Comparison of ENCODE assay signal across 3 cellular contexts in the genomic region with DNA sequence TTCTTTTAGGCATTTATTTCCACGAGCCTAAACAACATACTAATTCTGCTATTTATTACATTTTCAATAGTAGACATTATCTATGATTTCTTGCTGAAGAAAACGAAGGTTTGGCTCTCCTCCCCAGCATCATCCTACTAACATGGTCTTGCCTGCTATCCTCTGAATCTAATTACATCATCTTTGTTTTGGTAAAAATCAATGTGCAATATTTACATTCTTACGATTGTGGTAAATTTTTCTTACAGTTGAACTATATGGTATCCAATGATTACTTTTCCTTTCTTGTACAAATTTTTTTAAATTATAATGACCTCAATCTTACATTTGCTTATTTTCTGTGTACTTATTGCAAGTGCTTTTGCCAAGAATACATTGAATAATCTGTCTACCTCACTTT.
TF ChIP-seq lines count a peak whose summit lies in the region.

No MANE protein-coding gene starts in this region.

TF ChIP-seq in HEK293, 187 proteins besides CTCF, POLR2A, EP300 and RAD21:
- TF ChIP-seq ZNF707 (tag by site-specific recombination; IDR thresholded peaks at IDR 0.05) (no peak), MZF1 (tag by site-specific recombination; IDR thresholded peaks at IDR 0.05; ENCODE audit: borderline replicate concordance) (no peak), ZNF510 (tag by site-specific recombination; IDR thresholded peaks at IDR 0.05; ENCODE audit: insufficient replicate concordance) (no peak), ZNF10 (tag by site-specific recombination; IDR thresholded peaks at IDR 0.05) (no peak), ZNF416 (tag by site-specific recombination; IDR thresholded peaks at IDR 0.05) (no peak), HOXA7 (CRISPR knock-in tag; IDR thresholded peaks at IDR 0.05; ENCODE audit: borderline replicate concordance) (no peak)
- TF ChIP-seq, protein P1, sequence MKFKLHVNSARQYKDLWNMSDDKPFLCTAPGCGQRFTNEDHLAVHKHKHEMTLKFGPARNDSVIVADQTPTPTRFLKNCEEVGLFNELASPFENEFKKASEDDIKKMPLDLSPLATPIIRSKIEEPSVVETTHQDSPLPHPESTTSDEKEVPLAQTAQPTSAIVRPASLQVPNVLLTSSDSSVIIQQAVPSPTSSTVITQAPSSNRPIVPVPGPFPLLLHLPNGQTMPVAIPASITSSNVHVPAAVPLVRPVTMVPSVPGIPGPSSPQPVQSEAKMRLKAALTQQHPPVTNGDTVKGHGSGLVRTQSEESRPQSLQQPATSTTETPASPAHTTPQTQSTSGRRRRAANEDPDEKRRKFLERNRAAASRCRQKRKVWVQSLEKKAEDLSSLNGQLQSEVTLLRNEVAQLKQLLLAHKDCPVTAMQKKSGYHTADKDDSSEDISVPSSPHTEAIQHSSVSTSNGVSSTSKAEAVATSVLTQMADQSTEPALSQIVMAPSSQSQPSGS (tag by site-specific recombination; IDR thresholded peaks at IDR 0.05; ENCODE audit: low read depth), result peak; percentile 52
- TF ChIP-seq, protein P2, sequence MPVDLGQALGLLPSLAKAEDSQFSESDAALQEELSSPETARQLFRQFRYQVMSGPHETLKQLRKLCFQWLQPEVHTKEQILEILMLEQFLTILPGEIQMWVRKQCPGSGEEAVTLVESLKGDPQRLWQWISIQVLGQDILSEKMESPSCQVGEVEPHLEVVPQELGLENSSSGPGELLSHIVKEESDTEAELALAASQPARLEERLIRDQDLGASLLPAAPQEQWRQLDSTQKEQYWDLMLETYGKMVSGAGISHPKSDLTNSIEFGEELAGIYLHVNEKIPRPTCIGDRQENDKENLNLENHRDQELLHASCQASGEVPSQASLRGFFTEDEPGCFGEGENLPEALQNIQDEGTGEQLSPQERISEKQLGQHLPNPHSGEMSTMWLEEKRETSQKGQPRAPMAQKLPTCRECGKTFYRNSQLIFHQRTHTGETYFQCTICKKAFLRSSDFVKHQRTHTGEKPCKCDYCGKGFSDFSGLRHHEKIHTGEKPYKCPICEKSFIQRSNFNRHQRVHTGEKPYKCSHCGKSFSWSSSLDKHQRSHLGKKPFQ (tag by site-specific recombination; IDR thresholded peaks at IDR 0.05), result no peak
- TF ChIP-seq, protein P3, sequence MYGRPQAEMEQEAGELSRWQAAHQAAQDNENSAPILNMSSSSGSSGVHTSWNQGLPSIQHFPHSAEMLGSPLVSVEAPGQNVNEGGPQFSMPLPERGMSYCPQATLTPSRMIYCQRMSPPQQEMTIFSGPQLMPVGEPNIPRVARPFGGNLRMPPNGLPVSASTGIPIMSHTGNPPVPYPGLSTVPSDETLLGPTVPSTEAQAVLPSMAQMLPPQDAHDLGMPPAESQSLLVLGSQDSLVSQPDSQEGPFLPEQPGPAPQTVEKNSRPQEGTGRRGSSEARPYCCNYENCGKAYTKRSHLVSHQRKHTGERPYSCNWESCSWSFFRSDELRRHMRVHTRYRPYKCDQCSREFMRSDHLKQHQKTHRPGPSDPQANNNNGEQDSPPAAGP (tag by site-specific recombination; IDR thresholded peaks at IDR 0.05), result no peak
TF ChIP-seq in HEK293: peak in this region for 1.

TF ChIP-seq in K562, 482 proteins besides CTCF, POLR2A, EP300 and RAD21:
- TF ChIP-seq MEF2D (tag; conservative IDR thresholded peaks at IDR 0.05; ENCODE audit: low read depth) (no peak), CEBPG (CRISPR knock-in tag; IDR thresholded peaks at IDR 0.05) (no peak), CEBPG (tag; conservative IDR thresholded peaks at IDR 0.05 in 1 of 2, IDR thresholded peaks at IDR 0.05 in 1 of 2) (peak; percentile 33 to 36; a peak in 1 of 4 replicates)

TF ChIP-seq in GM23338, 12 proteins besides CTCF, POLR2A, EP300 and RAD21:
- TF ChIP-seq, protein P4, sequence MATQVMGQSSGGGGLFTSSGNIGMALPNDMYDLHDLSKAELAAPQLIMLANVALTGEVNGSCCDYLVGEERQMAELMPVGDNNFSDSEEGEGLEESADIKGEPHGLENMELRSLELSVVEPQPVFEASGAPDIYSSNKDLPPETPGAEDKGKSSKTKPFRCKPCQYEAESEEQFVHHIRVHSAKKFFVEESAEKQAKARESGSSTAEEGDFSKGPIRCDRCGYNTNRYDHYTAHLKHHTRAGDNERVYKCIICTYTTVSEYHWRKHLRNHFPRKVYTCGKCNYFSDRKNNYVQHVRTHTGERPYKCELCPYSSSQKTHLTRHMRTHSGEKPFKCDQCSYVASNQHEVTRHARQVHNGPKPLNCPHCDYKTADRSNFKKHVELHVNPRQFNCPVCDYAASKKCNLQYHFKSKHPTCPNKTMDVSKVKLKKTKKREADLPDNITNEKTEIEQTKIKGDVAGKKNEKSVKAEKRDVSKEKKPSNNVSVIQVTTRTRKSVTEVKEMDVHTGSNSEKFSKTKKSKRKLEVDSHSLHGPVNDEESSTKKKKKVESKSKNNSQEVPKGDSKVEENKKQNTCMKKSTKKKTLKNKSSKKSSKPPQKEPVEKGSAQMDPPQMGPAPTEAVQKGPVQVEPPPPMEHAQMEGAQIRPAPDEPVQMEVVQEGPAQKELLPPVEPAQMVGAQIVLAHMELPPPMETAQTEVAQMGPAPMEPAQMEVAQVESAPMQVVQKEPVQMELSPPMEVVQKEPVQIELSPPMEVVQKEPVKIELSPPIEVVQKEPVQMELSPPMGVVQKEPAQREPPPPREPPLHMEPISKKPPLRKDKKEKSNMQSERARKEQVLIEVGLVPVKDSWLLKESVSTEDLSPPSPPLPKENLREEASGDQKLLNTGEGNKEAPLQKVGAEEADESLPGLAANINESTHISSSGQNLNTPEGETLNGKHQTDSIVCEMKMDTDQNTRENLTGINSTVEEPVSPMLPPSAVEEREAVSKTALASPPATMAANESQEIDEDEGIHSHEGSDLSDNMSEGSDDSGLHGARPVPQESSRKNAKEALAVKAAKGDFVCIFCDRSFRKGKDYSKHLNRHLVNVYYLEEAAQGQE (IDR thresholded peaks at IDR 0.05; ENCODE audit: unreplicated experiment), result no peak
- TF ChIP-seq POLR2AphosphoS5 (IDR thresholded peaks at IDR 0.05; ENCODE audit: low read depth) (no peak), ZNF331 (CRISPR knock-in tag; IDR thresholded peaks at IDR 0.05; ENCODE audit: low read depth) (no peak), JUNB (IDR thresholded peaks at IDR 0.05; ENCODE audit: unreplicated experiment) (no peak), NANOG (IDR thresholded peaks at IDR 0.05; ENCODE audit: borderline replicate concordance) (no peak), STAT1 (IDR thresholded peaks at IDR 0.05; ENCODE audit: unreplicated experiment) (no peak), EZH2phosphoT487 (IDR thresholded peaks at IDR 0.05; ENCODE audit: unreplicated experiment) (no peak), CREB1 (CRISPR knock-in tag; IDR thresholded peaks at IDR 0.05; ENCODE audit: low read depth) (no peak), EZH2 (IDR thresholded peaks at IDR 0.05; ENCODE audit: low read depth, unreplicated experiment) (no peak), ZNF114 (CRISPR knock-in tag; IDR thresholded peaks at IDR 0.05) (no peak)
- TF ChIP-seq, protein P5, sequence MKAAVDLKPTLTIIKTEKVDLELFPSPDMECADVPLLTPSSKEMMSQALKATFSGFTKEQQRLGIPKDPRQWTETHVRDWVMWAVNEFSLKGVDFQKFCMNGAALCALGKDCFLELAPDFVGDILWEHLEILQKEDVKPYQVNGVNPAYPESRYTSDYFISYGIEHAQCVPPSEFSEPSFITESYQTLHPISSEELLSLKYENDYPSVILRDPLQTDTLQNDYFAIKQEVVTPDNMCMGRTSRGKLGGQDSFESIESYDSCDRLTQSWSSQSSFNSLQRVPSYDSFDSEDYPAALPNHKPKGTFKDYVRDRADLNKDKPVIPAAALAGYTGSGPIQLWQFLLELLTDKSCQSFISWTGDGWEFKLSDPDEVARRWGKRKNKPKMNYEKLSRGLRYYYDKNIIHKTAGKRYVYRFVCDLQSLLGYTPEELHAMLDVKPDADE (IDR thresholded peaks at IDR 0.05), result no peak
- TF ChIP-seq, protein P6, sequence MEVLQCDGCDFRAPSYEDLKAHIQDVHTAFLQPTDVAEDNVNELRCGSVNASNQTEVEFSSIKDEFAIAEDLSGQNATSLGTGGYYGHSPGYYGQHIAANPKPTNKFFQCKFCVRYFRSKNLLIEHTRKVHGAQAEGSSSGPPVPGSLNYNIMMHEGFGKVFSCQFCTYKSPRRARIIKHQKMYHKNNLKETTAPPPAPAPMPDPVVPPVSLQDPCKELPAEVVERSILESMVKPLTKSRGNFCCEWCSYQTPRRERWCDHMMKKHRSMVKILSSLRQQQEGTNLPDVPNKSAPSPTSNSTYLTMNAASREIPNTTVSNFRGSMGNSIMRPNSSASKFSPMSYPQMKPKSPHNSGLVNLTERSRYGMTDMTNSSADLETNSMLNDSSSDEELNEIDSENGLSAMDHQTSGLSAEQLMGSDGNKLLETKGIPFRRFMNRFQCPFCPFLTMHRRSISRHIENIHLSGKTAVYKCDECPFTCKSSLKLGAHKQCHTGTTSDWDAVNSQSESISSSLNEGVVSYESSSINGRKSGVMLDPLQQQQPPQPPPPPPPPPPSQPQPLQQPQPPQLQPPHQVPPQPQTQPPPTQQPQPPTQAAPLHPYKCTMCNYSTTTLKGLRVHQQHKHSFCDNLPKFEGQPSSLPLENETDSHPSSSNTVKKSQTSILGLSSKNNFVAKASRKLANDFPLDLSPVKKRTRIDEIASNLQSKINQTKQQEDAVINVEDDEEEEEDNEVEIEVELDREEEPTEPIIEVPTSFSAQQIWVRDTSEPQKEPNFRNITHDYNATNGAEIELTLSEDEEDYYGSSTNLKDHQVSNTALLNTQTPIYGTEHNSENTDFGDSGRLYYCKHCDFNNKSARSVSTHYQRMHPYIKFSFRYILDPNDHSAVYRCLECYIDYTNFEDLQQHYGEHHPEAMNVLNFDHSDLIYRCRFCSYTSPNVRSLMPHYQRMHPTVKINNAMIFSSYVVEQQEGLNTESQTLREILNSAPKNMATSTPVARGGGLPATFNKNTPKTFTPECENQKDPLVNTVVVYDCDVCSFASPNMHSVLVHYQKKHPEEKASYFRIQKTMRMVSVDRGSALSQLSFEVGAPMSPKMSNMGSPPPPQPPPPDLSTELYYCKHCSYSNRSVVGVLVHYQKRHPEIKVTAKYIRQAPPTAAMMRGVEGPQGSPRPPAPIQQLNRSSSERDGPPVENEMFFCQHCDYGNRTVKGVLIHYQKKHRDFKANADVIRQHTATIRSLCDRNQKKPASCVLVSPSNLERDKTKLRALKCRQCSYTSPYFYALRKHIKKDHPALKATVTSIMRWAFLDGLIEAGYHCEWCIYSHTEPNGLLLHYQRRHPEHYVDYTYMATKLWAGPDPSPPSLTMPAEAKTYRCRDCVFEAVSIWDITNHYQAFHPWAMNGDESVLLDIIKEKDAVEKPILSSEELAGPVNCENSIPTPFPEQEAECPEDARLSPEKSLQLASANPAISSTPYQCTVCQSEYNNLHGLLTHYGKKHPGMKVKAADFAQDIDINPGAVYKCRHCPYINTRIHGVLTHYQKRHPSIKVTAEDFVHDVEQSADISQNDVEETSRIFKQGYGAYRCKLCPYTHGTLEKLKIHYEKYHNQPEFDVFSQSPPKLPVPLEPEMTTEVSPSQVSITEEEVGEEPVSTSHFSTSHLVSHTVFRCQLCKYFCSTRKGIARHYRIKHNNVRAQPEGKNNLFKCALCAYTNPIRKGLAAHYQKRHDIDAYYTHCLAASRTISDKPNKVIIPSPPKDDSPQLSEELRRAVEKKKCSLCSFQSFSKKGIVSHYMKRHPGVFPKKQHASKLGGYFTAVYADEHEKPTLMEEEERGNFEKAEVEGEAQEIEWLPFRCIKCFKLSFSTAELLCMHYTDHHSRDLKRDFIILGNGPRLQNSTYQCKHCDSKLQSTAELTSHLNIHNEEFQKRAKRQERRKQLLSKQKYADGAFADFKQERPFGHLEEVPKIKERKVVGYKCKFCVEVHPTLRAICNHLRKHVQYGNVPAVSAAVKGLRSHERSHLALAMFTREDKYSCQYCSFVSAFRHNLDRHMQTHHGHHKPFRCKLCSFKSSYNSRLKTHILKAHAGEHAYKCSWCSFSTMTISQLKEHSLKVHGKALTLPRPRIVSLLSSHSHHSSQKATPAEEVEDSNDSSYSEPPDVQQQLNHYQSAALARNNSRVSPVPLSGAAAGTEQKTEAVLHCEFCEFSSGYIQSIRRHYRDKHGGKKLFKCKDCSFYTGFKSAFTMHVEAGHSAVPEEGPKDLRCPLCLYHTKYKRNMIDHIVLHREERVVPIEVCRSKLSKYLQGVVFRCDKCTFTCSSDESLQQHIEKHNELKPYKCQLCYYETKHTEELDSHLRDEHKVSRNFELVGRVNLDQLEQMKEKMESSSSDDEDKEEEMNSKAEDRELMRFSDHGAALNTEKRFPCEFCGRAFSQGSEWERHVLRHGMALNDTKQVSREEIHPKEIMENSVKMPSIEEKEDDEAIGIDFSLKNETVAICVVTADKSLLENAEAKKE (CRISPR knock-in tag; IDR thresholded peaks at IDR 0.05), result no peak
